In the genomic region with DNA sequence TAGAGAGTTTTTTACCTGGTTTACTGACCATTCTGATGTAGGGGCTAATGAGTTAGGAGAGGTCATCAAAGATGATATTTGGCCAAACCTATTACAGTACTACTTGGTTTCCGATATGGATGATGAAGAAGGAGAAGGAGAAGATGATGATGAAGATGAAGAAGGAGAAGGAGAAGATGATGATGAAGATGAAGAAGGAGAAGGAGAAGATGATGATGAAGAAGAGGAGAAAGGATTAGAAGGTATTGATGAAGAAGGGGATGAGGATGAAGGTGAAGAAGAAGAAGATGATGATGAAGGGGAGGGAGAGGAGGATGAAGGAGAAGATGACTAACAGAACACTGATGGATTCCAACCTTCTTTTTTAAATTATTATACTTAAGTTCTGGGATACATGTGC, we compare ENCODE assay signal across 26 cellular contexts.
"Had no signal": no experiment of that assay in that cellular context is flagged by ENCODE, and none has a peak within 500 bp of the region (broad histone marks: within the 10 kb centered on the region; RNA-seq: fewer than 3 reads in every experiment).

No MANE protein-coding gene starts in this region.

- FAIRE-seq: endometrium, kidney had no signal

- DNase-seq: colonic mucosa; cortex of kidney; effector CD8-positive, alpha-beta T cell; effector memory CD8-positive, alpha-beta T cell; endodermal cell; erythroblast; esophagus squamous epithelium; foreskin fibroblast; foreskin melanocyte; gastrocnemius medialis; glutamatergic neuron; head of caudate nucleus; heart right ventricle; hypothalamus; immature natural killer cell; islet precursor cell; kidney; kidney glomerular epithelial cell; left colon; left ventricle myocardium inferior; mammary epithelial cell; mucosa of descending colon; naive B cell had no signal

- ATAC-seq: effector memory CD8-positive, alpha-beta T cell; esophagus mucosa; gastrocnemius medialis; heart right ventricle; left colon; left lobe of liver; mucosa of descending colon had no signal
